In the genomic region with DNA sequence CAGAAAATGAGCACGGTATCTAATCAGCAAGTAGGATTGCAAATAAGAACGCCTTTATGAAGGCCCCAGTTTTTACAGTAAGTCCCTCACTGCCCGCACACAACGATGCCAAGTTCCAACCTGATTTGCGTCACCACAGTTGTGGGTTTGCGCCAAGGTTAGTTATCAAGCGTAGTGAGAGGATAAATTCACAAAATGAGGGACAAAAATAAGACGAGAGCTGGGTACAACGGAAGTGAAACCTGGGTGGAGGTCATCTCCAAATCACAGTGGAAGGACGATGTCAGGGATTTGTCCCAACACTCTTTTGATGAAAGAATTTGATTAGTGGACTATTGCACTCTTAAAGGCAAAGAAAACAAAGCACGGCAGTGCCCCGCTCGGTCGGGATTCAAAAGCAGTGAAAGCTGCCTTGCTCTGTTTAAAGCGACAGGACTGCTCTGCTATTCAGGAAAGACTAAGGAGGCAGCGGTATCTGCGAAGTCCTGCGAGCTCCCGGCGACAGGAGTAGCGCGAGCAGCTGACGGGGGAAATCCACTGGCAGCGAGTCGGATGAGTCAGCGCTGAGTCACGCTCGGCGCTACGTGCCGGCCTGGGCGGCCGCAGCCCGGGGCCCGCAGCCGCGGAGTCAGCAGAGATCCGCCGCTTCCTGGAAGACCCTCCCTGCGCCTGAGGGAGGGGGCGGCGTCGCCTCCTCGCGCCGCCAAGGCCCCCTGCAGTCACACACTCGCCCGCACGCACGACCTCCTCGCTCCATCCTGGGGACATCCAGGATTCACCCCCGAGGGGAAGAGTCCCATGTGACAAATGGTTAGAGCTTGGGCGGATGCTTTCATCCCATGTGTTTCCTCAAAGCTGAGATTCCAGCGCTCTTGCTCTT, we compare ENCODE assay signal across 1 cellular context.
TF ChIP-seq lines count a peak whose summit lies in the region.

No MANE protein-coding gene starts in this region.

TF ChIP-seq in HepG2, 621 proteins besides CTCF, POLR2A, EP300 and RAD21 (continued from another document and continues in another):
- TF ChIP-seq, protein P1, sequence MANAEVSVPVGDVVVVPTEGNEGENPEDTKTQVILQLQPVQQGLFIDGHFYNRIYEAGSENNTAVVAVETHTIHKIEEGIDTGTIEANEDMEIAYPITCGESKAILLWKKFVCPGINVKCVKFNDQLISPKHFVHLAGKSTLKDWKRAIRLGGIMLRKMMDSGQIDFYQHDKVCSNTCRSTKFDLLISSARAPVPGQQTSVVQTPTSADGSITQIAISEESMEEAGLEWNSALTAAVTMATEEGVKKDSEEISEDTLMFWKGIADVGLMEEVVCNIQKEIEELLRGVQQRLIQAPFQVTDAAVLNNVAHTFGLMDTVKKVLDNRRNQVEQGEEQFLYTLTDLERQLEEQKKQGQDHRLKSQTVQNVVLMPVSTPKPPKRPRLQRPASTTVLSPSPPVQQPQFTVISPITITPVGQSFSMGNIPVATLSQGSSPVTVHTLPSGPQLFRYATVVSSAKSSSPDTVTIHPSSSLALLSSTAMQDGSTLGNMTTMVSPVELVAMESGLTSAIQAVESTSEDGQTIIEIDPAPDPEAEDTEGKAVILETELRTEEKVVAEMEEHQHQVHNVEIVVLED (CRISPR knock-in tag; IDR thresholded peaks at IDR 0.05; ENCODE audit: borderline replicate concordance), result peak; percentile 77; the same call in 1 of the 2 replicates
- no peak for TF ChIP-seq PHB2 (IDR thresholded peaks at IDR 0.05; ENCODE audit: partially characterized antibody)
- 0 out of 2 replicates have a peak, but pooled peaks have one; percentile 1 for TF ChIP-seq CREM (IDR thresholded peaks at IDR 0.05)
- TF ChIP-seq CREM (CRISPR knock-in tag; IDR thresholded peaks at IDR 0.05), result no peak
- no peak for TF ChIP-seq ZNF460 (CRISPR knock-in tag; IDR thresholded peaks at IDR 0.05; ENCODE audit: borderline replicate concordance)
- TF ChIP-seq, protein P2, sequence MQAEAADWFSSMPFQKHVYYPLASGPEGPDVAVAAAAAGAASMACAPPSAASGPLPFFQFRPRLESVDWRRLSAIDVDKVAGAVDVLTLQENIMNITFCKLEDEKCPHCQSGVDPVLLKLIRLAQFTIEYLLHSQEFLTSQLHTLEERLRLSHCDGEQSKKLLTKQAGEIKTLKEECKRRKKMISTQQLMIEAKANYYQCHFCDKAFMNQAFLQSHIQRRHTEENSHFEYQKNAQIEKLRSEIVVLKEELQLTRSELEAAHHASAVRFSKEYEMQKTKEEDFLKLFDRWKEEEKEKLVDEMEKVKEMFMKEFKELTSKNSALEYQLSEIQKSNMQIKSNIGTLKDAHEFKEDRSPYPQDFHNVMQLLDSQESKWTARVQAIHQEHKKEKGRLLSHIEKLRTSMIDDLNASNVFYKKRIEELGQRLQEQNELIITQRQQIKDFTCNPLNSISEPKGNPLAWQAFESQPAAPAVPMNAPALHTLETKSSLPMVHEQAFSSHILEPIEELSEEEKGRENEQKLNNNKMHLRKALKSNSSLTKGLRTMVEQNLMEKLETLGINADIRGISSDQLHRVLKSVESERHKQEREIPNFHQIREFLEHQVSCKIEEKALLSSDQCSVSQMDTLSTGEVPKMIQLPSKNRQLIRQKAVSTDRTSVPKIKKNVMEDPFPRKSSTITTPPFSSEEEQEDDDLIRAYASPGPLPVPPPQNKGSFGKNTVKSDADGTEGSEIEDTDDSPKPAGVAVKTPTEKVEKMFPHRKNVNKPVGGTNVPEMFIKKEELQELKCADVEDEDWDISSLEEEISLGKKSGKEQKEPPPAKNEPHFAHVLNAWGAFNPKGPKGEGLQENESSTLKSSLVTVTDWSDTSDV (CRISPR knock-in tag; IDR thresholded peaks at IDR 0.05), result no peak
- TF ChIP-seq SMAD3 (CRISPR knock-in tag; IDR thresholded peaks at IDR 0.05), result no peak
- TF ChIP-seq ZNF549 (CRISPR knock-in tag; IDR thresholded peaks at IDR 0.05), result no peak
- no peak for TF ChIP-seq ZNF17 (CRISPR knock-in tag; IDR thresholded peaks at IDR 0.05)
- TF ChIP-seq, protein P3, sequence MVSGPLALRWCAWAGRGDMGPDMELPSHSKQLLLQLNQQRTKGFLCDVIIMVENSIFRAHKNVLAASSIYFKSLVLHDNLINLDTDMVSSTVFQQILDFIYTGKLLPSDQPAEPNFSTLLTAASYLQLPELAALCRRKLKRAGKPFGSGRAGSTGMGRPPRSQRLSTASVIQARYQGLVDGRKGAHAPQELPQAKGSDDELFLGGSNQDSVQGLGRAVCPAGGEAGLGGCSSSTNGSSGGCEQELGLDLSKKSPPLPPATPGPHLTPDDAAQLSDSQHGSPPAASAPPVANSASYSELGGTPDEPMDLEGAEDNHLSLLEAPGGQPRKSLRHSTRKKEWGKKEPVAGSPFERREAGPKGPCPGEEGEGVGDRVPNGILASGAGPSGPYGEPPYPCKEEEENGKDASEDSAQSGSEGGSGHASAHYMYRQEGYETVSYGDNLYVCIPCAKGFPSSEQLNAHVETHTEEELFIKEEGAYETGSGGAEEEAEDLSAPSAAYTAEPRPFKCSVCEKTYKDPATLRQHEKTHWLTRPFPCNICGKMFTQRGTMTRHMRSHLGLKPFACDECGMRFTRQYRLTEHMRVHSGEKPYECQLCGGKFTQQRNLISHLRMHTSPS (CRISPR knock-in tag; IDR thresholded peaks at IDR 0.05; ENCODE audit: low read depth), result peak; percentile 37; the same call in 1 of the 2 replicates
- TF ChIP-seq, protein P4, sequence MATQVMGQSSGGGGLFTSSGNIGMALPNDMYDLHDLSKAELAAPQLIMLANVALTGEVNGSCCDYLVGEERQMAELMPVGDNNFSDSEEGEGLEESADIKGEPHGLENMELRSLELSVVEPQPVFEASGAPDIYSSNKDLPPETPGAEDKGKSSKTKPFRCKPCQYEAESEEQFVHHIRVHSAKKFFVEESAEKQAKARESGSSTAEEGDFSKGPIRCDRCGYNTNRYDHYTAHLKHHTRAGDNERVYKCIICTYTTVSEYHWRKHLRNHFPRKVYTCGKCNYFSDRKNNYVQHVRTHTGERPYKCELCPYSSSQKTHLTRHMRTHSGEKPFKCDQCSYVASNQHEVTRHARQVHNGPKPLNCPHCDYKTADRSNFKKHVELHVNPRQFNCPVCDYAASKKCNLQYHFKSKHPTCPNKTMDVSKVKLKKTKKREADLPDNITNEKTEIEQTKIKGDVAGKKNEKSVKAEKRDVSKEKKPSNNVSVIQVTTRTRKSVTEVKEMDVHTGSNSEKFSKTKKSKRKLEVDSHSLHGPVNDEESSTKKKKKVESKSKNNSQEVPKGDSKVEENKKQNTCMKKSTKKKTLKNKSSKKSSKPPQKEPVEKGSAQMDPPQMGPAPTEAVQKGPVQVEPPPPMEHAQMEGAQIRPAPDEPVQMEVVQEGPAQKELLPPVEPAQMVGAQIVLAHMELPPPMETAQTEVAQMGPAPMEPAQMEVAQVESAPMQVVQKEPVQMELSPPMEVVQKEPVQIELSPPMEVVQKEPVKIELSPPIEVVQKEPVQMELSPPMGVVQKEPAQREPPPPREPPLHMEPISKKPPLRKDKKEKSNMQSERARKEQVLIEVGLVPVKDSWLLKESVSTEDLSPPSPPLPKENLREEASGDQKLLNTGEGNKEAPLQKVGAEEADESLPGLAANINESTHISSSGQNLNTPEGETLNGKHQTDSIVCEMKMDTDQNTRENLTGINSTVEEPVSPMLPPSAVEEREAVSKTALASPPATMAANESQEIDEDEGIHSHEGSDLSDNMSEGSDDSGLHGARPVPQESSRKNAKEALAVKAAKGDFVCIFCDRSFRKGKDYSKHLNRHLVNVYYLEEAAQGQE (IDR thresholded peaks at IDR 0.05; ENCODE audit: borderline replicate concordance in 1 of 2, low read depth in 1 of 2, low read length in 2 of 2), result peak in 1 of 2 experiments; percentile 17; a peak in 1 of 4 replicates
- TF ChIP-seq MTA3 (CRISPR knock-in tag; IDR thresholded peaks at IDR 0.05), result no peak
- TF ChIP-seq, protein P5, sequence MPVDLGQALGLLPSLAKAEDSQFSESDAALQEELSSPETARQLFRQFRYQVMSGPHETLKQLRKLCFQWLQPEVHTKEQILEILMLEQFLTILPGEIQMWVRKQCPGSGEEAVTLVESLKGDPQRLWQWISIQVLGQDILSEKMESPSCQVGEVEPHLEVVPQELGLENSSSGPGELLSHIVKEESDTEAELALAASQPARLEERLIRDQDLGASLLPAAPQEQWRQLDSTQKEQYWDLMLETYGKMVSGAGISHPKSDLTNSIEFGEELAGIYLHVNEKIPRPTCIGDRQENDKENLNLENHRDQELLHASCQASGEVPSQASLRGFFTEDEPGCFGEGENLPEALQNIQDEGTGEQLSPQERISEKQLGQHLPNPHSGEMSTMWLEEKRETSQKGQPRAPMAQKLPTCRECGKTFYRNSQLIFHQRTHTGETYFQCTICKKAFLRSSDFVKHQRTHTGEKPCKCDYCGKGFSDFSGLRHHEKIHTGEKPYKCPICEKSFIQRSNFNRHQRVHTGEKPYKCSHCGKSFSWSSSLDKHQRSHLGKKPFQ (CRISPR knock-in tag; IDR thresholded peaks at IDR 0.05; ENCODE audit: insufficient replicate concordance), result peak; percentile 27
- TF ChIP-seq ARNT (IDR thresholded peaks at IDR 0.05), result no peak
- TF ChIP-seq, protein P6, sequence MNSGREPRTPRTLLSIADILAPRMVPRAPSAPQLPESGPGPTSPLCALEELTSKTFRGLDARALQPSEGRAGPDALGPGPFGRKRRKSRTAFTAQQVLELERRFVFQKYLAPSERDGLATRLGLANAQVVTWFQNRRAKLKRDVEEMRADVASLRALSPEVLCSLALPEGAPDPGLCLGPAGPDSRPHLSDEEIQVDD (CRISPR knock-in tag; IDR thresholded peaks at IDR 0.05; ENCODE audit: borderline replicate concordance), result peak; percentile 83; the same call in 1 of the 2 replicates
- TF ChIP-seq, protein P7, sequence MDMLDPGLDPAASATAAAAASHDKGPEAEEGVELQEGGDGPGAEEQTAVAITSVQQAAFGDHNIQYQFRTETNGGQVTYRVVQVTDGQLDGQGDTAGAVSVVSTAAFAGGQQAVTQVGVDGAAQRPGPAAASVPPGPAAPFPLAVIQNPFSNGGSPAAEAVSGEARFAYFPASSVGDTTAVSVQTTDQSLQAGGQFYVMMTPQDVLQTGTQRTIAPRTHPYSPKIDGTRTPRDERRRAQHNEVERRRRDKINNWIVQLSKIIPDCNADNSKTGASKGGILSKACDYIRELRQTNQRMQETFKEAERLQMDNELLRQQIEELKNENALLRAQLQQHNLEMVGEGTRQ (IDR thresholded peaks at IDR 0.05; ENCODE audit: low read depth, low read length), result no peak
- TF ChIP-seq, protein P7 (CRISPR knock-in tag; IDR thresholded peaks at IDR 0.05; ENCODE audit: borderline replicate concordance), result no peak
- TF ChIP-seq, protein P8, sequence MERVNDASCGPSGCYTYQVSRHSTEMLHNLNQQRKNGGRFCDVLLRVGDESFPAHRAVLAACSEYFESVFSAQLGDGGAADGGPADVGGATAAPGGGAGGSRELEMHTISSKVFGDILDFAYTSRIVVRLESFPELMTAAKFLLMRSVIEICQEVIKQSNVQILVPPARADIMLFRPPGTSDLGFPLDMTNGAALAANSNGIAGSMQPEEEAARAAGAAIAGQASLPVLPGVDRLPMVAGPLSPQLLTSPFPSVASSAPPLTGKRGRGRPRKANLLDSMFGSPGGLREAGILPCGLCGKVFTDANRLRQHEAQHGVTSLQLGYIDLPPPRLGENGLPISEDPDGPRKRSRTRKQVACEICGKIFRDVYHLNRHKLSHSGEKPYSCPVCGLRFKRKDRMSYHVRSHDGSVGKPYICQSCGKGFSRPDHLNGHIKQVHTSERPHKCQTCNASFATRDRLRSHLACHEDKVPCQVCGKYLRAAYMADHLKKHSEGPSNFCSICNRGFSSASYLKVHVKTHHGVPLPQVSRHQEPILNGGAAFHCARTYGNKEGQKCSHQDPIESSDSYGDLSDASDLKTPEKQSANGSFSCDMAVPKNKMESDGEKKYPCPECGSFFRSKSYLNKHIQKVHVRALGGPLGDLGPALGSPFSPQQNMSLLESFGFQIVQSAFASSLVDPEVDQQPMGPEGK (CRISPR knock-in tag; IDR thresholded peaks at IDR 0.05), result peak; percentile 78
- TF ChIP-seq POLR2AphosphoS2 (IDR thresholded peaks at IDR 0.05; ENCODE audit: low read depth, low read length), result no peak
- TF ChIP-seq ZNF224 (CRISPR knock-in tag; IDR thresholded peaks at IDR 0.05), result peak; percentile 53; the same call in 1 of the 2 replicates
- peak; percentile 73 for TF ChIP-seq TEAD3 (CRISPR knock-in tag; optimal IDR thresholded peaks at IDR 0.05; ENCODE audit: borderline replicate concordance)
- TF ChIP-seq, protein P9, sequence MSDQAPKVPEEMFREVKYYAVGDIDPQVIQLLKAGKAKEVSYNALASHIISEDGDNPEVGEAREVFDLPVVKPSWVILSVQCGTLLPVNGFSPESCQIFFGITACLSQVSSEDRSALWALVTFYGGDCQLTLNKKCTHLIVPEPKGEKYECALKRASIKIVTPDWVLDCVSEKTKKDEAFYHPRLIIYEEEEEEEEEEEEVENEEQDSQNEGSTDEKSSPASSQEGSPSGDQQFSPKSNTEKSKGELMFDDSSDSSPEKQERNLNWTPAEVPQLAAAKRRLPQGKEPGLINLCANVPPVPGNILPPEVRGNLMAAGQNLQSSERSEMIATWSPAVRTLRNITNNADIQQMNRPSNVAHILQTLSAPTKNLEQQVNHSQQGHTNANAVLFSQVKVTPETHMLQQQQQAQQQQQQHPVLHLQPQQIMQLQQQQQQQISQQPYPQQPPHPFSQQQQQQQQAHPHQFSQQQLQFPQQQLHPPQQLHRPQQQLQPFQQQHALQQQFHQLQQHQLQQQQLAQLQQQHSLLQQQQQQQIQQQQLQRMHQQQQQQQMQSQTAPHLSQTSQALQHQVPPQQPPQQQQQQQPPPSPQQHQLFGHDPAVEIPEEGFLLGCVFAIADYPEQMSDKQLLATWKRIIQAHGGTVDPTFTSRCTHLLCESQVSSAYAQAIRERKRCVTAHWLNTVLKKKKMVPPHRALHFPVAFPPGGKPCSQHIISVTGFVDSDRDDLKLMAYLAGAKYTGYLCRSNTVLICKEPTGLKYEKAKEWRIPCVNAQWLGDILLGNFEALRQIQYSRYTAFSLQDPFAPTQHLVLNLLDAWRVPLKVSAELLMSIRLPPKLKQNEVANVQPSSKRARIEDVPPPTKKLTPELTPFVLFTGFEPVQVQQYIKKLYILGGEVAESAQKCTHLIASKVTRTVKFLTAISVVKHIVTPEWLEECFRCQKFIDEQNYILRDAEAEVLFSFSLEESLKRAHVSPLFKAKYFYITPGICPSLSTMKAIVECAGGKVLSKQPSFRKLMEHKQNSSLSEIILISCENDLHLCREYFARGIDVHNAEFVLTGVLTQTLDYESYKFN (CRISPR knock-in tag; conservative IDR thresholded peaks at IDR 0.05), result peak; percentile 73
- TF ChIP-seq, protein P10, sequence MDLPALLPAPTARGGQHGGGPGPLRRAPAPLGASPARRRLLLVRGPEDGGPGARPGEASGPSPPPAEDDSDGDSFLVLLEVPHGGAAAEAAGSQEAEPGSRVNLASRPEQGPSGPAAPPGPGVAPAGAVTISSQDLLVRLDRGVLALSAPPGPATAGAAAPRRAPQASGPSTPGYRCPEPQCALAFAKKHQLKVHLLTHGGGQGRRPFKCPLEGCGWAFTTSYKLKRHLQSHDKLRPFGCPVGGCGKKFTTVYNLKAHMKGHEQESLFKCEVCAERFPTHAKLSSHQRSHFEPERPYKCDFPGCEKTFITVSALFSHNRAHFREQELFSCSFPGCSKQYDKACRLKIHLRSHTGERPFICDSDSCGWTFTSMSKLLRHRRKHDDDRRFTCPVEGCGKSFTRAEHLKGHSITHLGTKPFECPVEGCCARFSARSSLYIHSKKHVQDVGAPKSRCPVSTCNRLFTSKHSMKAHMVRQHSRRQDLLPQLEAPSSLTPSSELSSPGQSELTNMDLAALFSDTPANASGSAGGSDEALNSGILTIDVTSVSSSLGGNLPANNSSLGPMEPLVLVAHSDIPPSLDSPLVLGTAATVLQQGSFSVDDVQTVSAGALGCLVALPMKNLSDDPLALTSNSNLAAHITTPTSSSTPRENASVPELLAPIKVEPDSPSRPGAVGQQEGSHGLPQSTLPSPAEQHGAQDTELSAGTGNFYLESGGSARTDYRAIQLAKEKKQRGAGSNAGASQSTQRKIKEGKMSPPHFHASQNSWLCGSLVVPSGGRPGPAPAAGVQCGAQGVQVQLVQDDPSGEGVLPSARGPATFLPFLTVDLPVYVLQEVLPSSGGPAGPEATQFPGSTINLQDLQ (CRISPR knock-in tag; IDR thresholded peaks at IDR 0.05), result no peak
